16 cellular contexts compared by ENCODE assay signal in the genomic region with DNA sequence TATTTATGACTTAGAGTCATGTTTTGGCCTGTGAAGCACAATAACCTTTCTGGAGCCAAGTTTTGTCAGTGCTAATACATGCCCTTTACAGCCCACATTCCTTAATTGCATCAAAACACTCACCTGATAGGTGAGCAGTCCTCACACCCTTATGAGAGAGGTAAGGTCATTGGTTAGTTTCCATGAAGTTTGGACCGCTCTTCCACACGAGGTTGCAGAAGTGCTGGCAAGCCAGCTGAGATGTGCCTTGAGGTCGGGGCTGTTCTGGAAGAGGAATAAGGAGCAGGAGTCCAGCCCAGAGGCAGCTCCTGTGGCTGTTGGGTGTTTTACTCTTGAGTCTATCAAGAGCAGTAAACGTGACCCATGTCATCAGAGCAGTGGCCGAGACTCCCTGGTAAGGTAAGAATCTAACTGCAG.
DNase-seq lines count a peak whose midpoint lies in the region; ATAC-seq and TF ChIP-seq lines count a peak whose summit lies in the region.
"Had no signal": no experiment of that assay in that cellular context is flagged by ENCODE, and none has a peak within 500 bp of the region (broad histone marks: within the 10 kb centered on the region; RNA-seq: fewer than 3 reads in every experiment).

No MANE protein-coding gene starts in this region.

- H3K4me1 Mint-ChIP-seq in natural killer cell = peaks cover 14 to 19% of the 10 kb centered on the region in 2 donors
- peaks cover 12% of the 10 kb centered on the region for H3K4me1 Mint-ChIP-seq in activated naive CD8-positive, alpha-beta T cell treated with anti-CD3 and anti-CD28 coated beads, Interleukin-2, amount 50 U/mL, for 24 hours

- no peak for TF ChIP-seq POLR2A in transverse colon (IDR thresholded peaks at IDR 0.05)

- no peak for TF ChIP-seq EP300 in transverse colon (IDR thresholded peaks at IDR 0.05; ENCODE audit: low read depth)

- no peak overlapping the region for H3K4me3 Mint-ChIP-seq in natural killer cell
- no peak overlapping the region for H3K4me3 Mint-ChIP-seq in activated naive CD8-positive, alpha-beta T cell treated with anti-CD3 and anti-CD28 coated beads, Interleukin-2, amount 50 U/mL, for 24 hours
- H3K4me3 Mint-ChIP-seq: activated T-helper 17 cell treated with anti-CD3 and anti-CD28 coated beads, Interleukin-2, amount 50 U/mL, for 72 hours; CD14-positive monocyte; naive B cell had no signal

- H3K9ac ChIP-seq in mucosa of stomach (ENCODE audit: low read length) = peak overlapping the region; percentile 38

- H3K36me3 Mint-ChIP-seq in natural killer cell = no peaks in the 10 kb centered on the region
- H3K36me3 Mint-ChIP-seq in activated naive CD8-positive, alpha-beta T cell treated with anti-CD3 and anti-CD28 coated beads, Interleukin-2, amount 50 U/mL, for 24 hours (ENCODE audit: low read depth) = peaks cover 1% of the 10 kb centered on the region

- ATAC-seq in natural killer cell = no peak
- ATAC-seq in activated naive CD8-positive, alpha-beta T cell treated with anti-CD3 and anti-CD28 coated beads, Interleukin-2, amount 50 U/mL, for 24 hours = no peak
- ATAC-seq: activated T-helper 17 cell treated with anti-CD3 and anti-CD28 coated beads, Interleukin-2, amount 50 U/mL, for 72 hours had no signal

- H3K9me3 Mint-ChIP-seq in natural killer cell = no peaks in the 10 kb centered on the region
- no peaks in the 10 kb centered on the region for H3K9me3 Mint-ChIP-seq in activated naive CD8-positive, alpha-beta T cell treated with anti-CD3 and anti-CD28 coated beads, Interleukin-2, amount 50 U/mL, for 24 hours
- H3K9me3 Mint-ChIP-seq: activated T-helper 17 cell treated with anti-CD3 and anti-CD28 coated beads, Interleukin-2, amount 50 U/mL, for 72 hours; naive B cell had no signal

- H3K4me1 ChIP-seq in mucosa of stomach (ENCODE audit: control insufficient read depth, insufficient read depth, low read length) (peaks cover 37% of the 10 kb centered on the region), transverse colon (peaks cover 5 to 41% (median 23%) of the 10 kb centered on the region in 4 donors)

- no peaks in the 10 kb centered on the region for H3K36me3 ChIP-seq in mucosa of stomach (ENCODE audit: control insufficient read depth, insufficient read depth, low read length)
- H3K36me3 ChIP-seq in transverse colon = no peaks in the 10 kb centered on the region
- H3K36me3 ChIP-seq: WERI-Rb-1 had no signal

- DNase-seq in DMS53 (lab: John Stamatoyannopoulos, UW) (peak; percentile 88), DMS53 treated with DMSO at 0.1 percent for 48 hours (lab: John Stamatoyannopoulos, UW; ENCODE audit: unreplicated experiment) (no peak), epithelial cell of prostate (ENCODE audit: low read depth, low spot score) (peak; percentile 88), transverse colon (peak; percentile 41), natural killer cell (no peak), cardiac septum (ENCODE audit: low spot score) (no peak)
- no peak for DNase-seq in activated naive CD8-positive, alpha-beta T cell treated with anti-CD3 and anti-CD28 coated beads, Interleukin-2, amount 50 U/mL, for 24 hours
- DNase-seq: 8988T, naive B cell, NCI-H748 treated with DMSO at 0.1 percent for 48 hours, SW 1271, testis, WERI-Rb-1 had no signal

- peak overlapping the region; percentile 89 for H3K27ac ChIP-seq in epithelial cell of prostate
- peak overlapping the region; percentile 73 to 90 (median 80) for H3K27ac ChIP-seq in transverse colon
- H3K27ac ChIP-seq: testis, WERI-Rb-1 had no signal

- no peaks in the 10 kb centered on the region for H3K27me3 ChIP-seq in mucosa of stomach (ENCODE audit: control insufficient read depth, insufficient read depth, low read length)
- H3K27me3 ChIP-seq in transverse colon = no peaks in the 10 kb centered on the region
- H3K27me3 ChIP-seq: testis had no signal

- TF ChIP-seq CTCF in transverse colon (IDR thresholded peaks at IDR 0.05) = no peak
- no peak for TF ChIP-seq CTCF in natural killer cell (IDR thresholded peaks at IDR 0.05)

- in situ Hi-C loops in transverse colon (cut with MboI; ENCODE audit: low pct_ligation_motif_present in 1 of 4, low pct_unique_long_range_greater_than_20kb in 1 of 4, low sequenced_read_pairs in 3 of 4) = no loop called here

- WGBS in transverse colon (ENCODE audit: low coverage in 1 of 2), 2 donors = 56% methylated on average over 5 of the region's 5 CpGs; no CpG with 5 or more reads in 1 of the 2 donors

- H3K27ac Mint-ChIP-seq in natural killer cell = no peak overlapping the region
- no peak overlapping the region for H3K27ac Mint-ChIP-seq in activated naive CD8-positive, alpha-beta T cell treated with anti-CD3 and anti-CD28 coated beads, Interleukin-2, amount 50 U/mL, for 24 hours
- H3K27ac Mint-ChIP-seq: activated T-helper 17 cell treated with anti-CD3 and anti-CD28 coated beads, Interleukin-2, amount 50 U/mL, for 72 hours; CD14-positive monocyte; naive B cell had no signal

- intact Hi-C loops in transverse colon (cut with DNase I; ENCODE audit: low total_unique reads) (no loop called here), natural killer cell (cut with micrococcal nuclease) (no loop called here), cardiac septum (cut with DNase I) (no loop called here)

- H3K27me3 Mint-ChIP-seq in natural killer cell (ENCODE audit: low read depth in 2 of 2) = no peaks in the 10 kb centered on the region
- H3K27me3 Mint-ChIP-seq in activated naive CD8-positive, alpha-beta T cell treated with anti-CD3 and anti-CD28 coated beads, Interleukin-2, amount 50 U/mL, for 24 hours = no peaks in the 10 kb centered on the region
- H3K27me3 Mint-ChIP-seq: activated T-helper 17 cell treated with anti-CD3 and anti-CD28 coated beads, Interleukin-2, amount 50 U/mL, for 72 hours; naive B cell had no signal

- H3K4me3 ChIP-seq in mucosa of stomach (ENCODE audit: low read length) (peak overlapping the region; percentile 43), transverse colon (no peak overlapping the region)
- H3K4me3 ChIP-seq: testis had no signal

- H3K9me3 ChIP-seq in mucosa of stomach (ENCODE audit: control insufficient read depth, low read length) = no peaks in the 10 kb centered on the region
- no peaks in the 10 kb centered on the region for H3K9me3 ChIP-seq in transverse colon
- H3K9me3 ChIP-seq: testis had no signal

Comparison
In these comparisons a context has a peak if more than half of its experiments do, and no peak if none do; other contexts are left out.
1. DNase-seq: peak in DMS53 (single experiment), epithelial cell of prostate (single experiment) and transverse colon (single experiment); none in DMS53 treated with DMSO at 0.1 percent for 48 hours (single experiment), natural killer cell (single experiment), activated naive CD8-positive, alpha-beta T cell treated with anti-CD3 and anti-CD28 coated beads, Interleukin-2, amount 50 U/mL, for 24 hours (single experiment) and cardiac septum (single experiment).